In the genomic region with DNA sequence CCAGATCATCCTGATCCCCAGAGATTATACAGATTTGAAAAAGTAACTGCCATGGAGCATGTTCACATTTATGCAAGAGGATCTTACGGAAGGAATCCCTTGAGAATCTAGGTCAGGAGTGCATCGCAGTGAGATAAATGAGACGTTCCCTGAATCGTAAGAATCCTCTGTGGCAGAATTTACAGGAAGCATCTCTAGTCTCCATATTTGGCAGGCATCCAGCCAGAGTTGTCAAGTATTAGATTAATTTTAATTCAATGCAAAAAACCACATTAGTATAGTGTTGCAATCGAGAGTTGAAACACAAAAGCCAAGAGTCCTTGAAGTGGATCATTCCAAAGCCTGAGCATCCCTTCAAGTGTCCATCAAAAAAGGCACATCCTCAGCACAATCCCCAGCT, we compare ENCODE assay signal across 18 cellular contexts.
"Had no signal": no experiment of that assay in that cellular context is flagged by ENCODE, and none has a peak within 500 bp of the region (broad histone marks: within the 10 kb centered on the region; RNA-seq: fewer than 3 reads in every experiment).

No MANE protein-coding gene starts in this region.

- H3K4me1 ChIP-seq: colonic mucosa, esophagus muscularis mucosa, prostate gland, right atrium auricular region, upper lobe of left lung had no signal

- H3K27ac Mint-ChIP-seq: activated naive CD8-positive, alpha-beta T cell treated with anti-CD3 and anti-CD28 coated beads for 36 hours; activated T-helper 2 cell treated with anti-CD3 and anti-CD28 coated beads, Interferon-gamma antibody, Interleukin-2, Interleukin-4, amounts not matched to agents 10 μg/mL and 5 μg/mL and 100 μg/mL, durations not matched to agents 14 hours and 24 hours and 36 hours; natural killer cell had no signal

- H3K4me3 ChIP-seq: colonic mucosa, esophagus muscularis mucosa, ovary, prostate gland, right atrium auricular region, upper lobe of left lung had no signal

- H3K9me3 Mint-ChIP-seq: activated naive CD8-positive, alpha-beta T cell treated with anti-CD3 and anti-CD28 coated beads for 36 hours; activated T-cell treated with anti-CD3 and anti-CD28 coated beads, Interleukin-2, amount 50 U/mL, for 4 hours; activated T-helper 2 cell treated with anti-CD3 and anti-CD28 coated beads, Interferon-gamma antibody, Interleukin-2, Interleukin-4, amounts not matched to agents 10 μg/mL and 5 μg/mL and 100 μg/mL, durations not matched to agents 14 hours and 24 hours and 36 hours; natural killer cell had no signal

- DNase-seq: activated CD8-positive, alpha-beta memory T cell treated with anti-CD3 and anti-CD28 coated beads, Interleukin-2, amount 50 U/mL, for 48 hours; activated naive CD4-positive, alpha-beta T cell; activated naive CD8-positive, alpha-beta T cell treated with anti-CD3 and anti-CD28 coated beads for 36 hours; activated T-cell treated with anti-CD3 and anti-CD28 coated beads, Interleukin-2, amount 50 U/mL, for 4 hours; colonic mucosa; hippocampal formation; midbrain; natural killer cell; ovary; stimulated activated CD4-positive, alpha-beta T cell treated with anti-CD3 and anti-CD28 coated beads, Interleukin-4, amount 100 ng/mL, for 24 hours; stimulated activated naive CD8-positive, alpha-beta T cell treated with anti-CD3 and anti-CD28 coated beads, Interleukin-15, Interleukin-2, amounts not matched to agents 100 U/mL and 50 U/mL, for 24 hours; T-helper 9 cell; upper lobe of left lung had no signal

- H3K36me3 Mint-ChIP-seq: activated naive CD8-positive, alpha-beta T cell treated with anti-CD3 and anti-CD28 coated beads for 36 hours; natural killer cell had no signal

- H3K4me3 Mint-ChIP-seq: activated naive CD8-positive, alpha-beta T cell treated with anti-CD3 and anti-CD28 coated beads for 36 hours; activated T-cell treated with anti-CD3 and anti-CD28 coated beads, Interleukin-2, amount 50 U/mL, for 4 hours; natural killer cell had no signal

- H3K27ac ChIP-seq: colonic mucosa, esophagus muscularis mucosa, ovary, prostate gland, right atrium auricular region, upper lobe of left lung had no signal

- H3K9me3 ChIP-seq: colonic mucosa, esophagus muscularis mucosa, ovary, prostate gland, right atrium auricular region, upper lobe of left lung had no signal

- H3K4me1 Mint-ChIP-seq: activated naive CD8-positive, alpha-beta T cell treated with anti-CD3 and anti-CD28 coated beads for 36 hours; natural killer cell had no signal

- H3K36me3 ChIP-seq: colonic mucosa, esophagus muscularis mucosa, ovary, prostate gland, right atrium auricular region, upper lobe of left lung had no signal

- FAIRE-seq: frontal cortex had no signal

- H3K27me3 ChIP-seq: colonic mucosa, ovary, right atrium auricular region, upper lobe of left lung had no signal
